Comparison of ENCODE assay signal across 8 cellular contexts in the genomic region with DNA sequence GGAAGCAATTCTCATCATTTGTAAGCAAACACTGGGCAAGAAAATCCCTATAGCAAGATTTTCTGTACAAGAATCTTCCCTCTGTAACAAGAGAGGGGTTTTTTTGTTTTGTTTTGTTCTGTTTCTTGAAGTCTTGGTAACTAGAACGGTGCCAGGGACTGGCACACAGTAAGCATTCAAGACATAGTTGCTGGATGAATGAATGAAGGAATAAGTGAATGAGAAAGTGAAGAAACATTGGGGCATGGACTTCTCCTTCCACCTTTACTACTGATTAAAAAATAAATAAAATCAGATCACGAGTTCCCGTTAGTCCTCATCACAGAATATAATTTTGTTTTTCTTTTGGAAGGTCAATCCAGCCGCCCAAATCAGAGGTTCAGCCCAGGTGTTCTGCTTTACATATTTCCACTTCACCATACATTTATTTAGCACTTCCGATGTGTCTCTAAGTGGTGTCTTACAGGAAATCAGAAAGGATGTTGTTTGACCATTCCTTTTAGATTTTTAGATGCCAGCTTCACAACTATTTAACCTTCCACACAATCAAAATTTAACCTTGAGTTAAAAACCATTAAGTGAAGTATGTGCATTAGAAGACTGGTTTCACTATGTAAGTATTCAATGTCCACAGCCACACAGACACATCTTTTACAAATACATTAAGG.
DNase-seq lines count a peak whose midpoint lies in the region; ATAC-seq and TF ChIP-seq lines count a peak whose summit lies in the region.

No MANE protein-coding gene starts in this region.

- no peaks in the 10 kb centered on the region for H3K27me3 ChIP-seq in CD4-positive, alpha-beta memory T cell (ENCODE audit: insufficient read depth, low read length)
- no peaks in the 10 kb centered on the region for H3K27me3 ChIP-seq in SK-N-SH (ENCODE audit: insufficient read depth)

- no peak overlapping the region for H2AFZ ChIP-seq in SK-N-SH (ENCODE audit: low read depth)

- intact Hi-C loops in CD4-positive, alpha-beta memory T cell (cut with micrococcal nuclease): no loop called here

- H3F3A ChIP-seq in SK-N-SH (replicated peaks; ENCODE audit: insufficient read depth): peaks cover 7% of the 10 kb centered on the region

- TF ChIP-seq CTCF in SK-N-SH (IDR thresholded peaks at IDR 0.05): no peak
- no peak for TF ChIP-seq CTCF in type B pancreatic cell (conservative IDR thresholded peaks at IDR 0.05)
- TF ChIP-seq CTCF in chondrocyte (IDR thresholded peaks at IDR 0.05): no peak

- H3K4me3 ChIP-seq in CD4-positive, alpha-beta memory T cell (ENCODE audit: low read length in 2 of 2): no peak overlapping the region
- H3K4me3 ChIP-seq in SK-N-SH (ENCODE audit: low read depth in 2 of 2, low read length in 1 of 2): no peak overlapping the region

- H3K79me2 ChIP-seq in SK-N-SH (ENCODE audit: insufficient read depth): no peaks in the 10 kb centered on the region

- no peak overlapping the region for H3K9ac ChIP-seq in SK-N-SH

- H4K20me1 ChIP-seq in SK-N-SH (ENCODE audit: insufficient read depth): no peaks in the 10 kb centered on the region

- no peaks in the 10 kb centered on the region for H3K9me3 ChIP-seq in CD4-positive, alpha-beta memory T cell (ENCODE audit: control insufficient read depth in 1 of 2, low read length in 2 of 2)
- no peaks in the 10 kb centered on the region for H3K9me3 ChIP-seq in SK-N-SH

- no peak overlapping the region for H3K27ac ChIP-seq in CD4-positive, alpha-beta memory T cell (ENCODE audit: low read depth, low read length)
- H3K27ac ChIP-seq in SK-N-SH (ENCODE audit: low read depth in 2 of 2, low read length in 1 of 2): no peak overlapping the region

- H3K4me3 Mint-ChIP-seq in CD4-positive, alpha-beta memory T cell: peak overlapping the region in 1 of 8 donors; percentile 27
- H3K4me3 Mint-ChIP-seq in activated T-helper 17 cell treated with anti-CD3 and anti-CD28 coated beads, Interleukin-2, amount 50 U/mL, for 72 hours: peak overlapping the region; percentile 37
- H3K4me3 Mint-ChIP-seq in type B pancreatic cell (no peak overlapping the region), chondrocyte (ENCODE audit: unreplicated experiment) (no peak overlapping the region)

- CTCF ChIA-PET in CD4-positive, alpha-beta memory T cell (lab: Charles Lee; ENCODE audit: partially characterized antibody): no interaction called here
- CTCF ChIA-PET in SK-N-SH (lab: Yijun Ruan, JAX): no interaction called here

- H3K4me1 ChIP-seq in CD4-positive, alpha-beta memory T cell (ENCODE audit: insufficient read depth, low read length): peaks cover 4% of the 10 kb centered on the region
- peaks cover 6 to 11% of the 10 kb centered on the region in 2 experiments; a peak in 3 of 4 replicates for H3K4me1 ChIP-seq in SK-N-SH (ENCODE audit: control insufficient read depth in 1 of 2, insufficient read depth in 2 of 2, low read depth in 1 of 2, low read length in 1 of 2)

- peak; percentile 36 for ATAC-seq in GM19463 (IDR thresholded peaks at IDR 0.05; ENCODE audit: unreplicated experiment)
- peak; percentile 39 for ATAC-seq in HG03135 (IDR thresholded peaks at IDR 0.05; ENCODE audit: unreplicated experiment)
- peak; percentile 58 for ATAC-seq in activated T-helper 17 cell treated with anti-CD3 and anti-CD28 coated beads, Interleukin-2, amount 50 U/mL, for 72 hours (replicated peaks)

- TF ChIP-seq EP300 in SK-N-SH (IDR thresholded peaks at IDR 0.05; ENCODE audit: borderline replicate concordance in 1 of 2, low read depth in 1 of 2, low read length in 1 of 2): no peak

- no peaks in the 10 kb centered on the region for H3K36me3 Mint-ChIP-seq in CD4-positive, alpha-beta memory T cell
- H3K36me3 Mint-ChIP-seq in activated T-helper 17 cell treated with anti-CD3 and anti-CD28 coated beads, Interleukin-2, amount 50 U/mL, for 72 hours (ENCODE audit: low read depth): no peaks in the 10 kb centered on the region
- H3K36me3 Mint-ChIP-seq in type B pancreatic cell (peaks cover 36% of the 10 kb centered on the region), chondrocyte (ENCODE audit: low read depth) (no peaks in the 10 kb centered on the region)

- H3K36me3 ChIP-seq in CD4-positive, alpha-beta memory T cell (ENCODE audit: insufficient read depth, low read length): no peaks in the 10 kb centered on the region
- peaks cover 0 to 16% of the 10 kb centered on the region in 2 experiments for H3K36me3 ChIP-seq in SK-N-SH (replicated peaks in 1 of 2; ENCODE audit: control insufficient read depth in 1 of 2, insufficient read depth in 2 of 2, low read length in 1 of 2)

- H3K4me1 Mint-ChIP-seq in CD4-positive, alpha-beta memory T cell: peaks cover 3 to 6% (median 5%) of the 10 kb centered on the region in 4 donors
- peaks cover 5% of the 10 kb centered on the region for H3K4me1 Mint-ChIP-seq in activated T-helper 17 cell treated with anti-CD3 and anti-CD28 coated beads, Interleukin-2, amount 50 U/mL, for 72 hours
- H3K4me1 Mint-ChIP-seq in type B pancreatic cell (ENCODE audit: unreplicated experiment): peaks cover 9% of the 10 kb centered on the region
- peaks cover 69% of the 10 kb centered on the region for H3K4me1 Mint-ChIP-seq in chondrocyte (ENCODE audit: low read depth)

- H3K27me3 Mint-ChIP-seq in CD4-positive, alpha-beta memory T cell: peaks cover 2 to 3% of the 10 kb centered on the region in 2 donors
- peaks cover 16% of the 10 kb centered on the region for H3K27me3 Mint-ChIP-seq in activated T-helper 17 cell treated with anti-CD3 and anti-CD28 coated beads, Interleukin-2, amount 50 U/mL, for 72 hours
- H3K27me3 Mint-ChIP-seq in type B pancreatic cell (no peaks in the 10 kb centered on the region), chondrocyte (ENCODE audit: low read depth) (no peaks in the 10 kb centered on the region)

- H3K27ac Mint-ChIP-seq in CD4-positive, alpha-beta memory T cell: peak overlapping the region in 4 of 7 donors; percentile 13 to 36 (median 24)
- peak overlapping the region; percentile 74 for H3K27ac Mint-ChIP-seq in activated T-helper 17 cell treated with anti-CD3 and anti-CD28 coated beads, Interleukin-2, amount 50 U/mL, for 72 hours
- H3K27ac Mint-ChIP-seq in type B pancreatic cell: no peak overlapping the region
- no peak overlapping the region for H3K27ac Mint-ChIP-seq in chondrocyte (ENCODE audit: unreplicated experiment)

- H3K9me2 ChIP-seq in SK-N-SH: no peaks in the 10 kb centered on the region

- no peak for TF ChIP-seq RAD21 in SK-N-SH (IDR thresholded peaks at IDR 0.05; ENCODE audit: low read length)

- peaks cover 0 to 4% (median 0%) of the 10 kb centered on the region in 8 donors for H3K9me3 Mint-ChIP-seq in CD4-positive, alpha-beta memory T cell
- H3K9me3 Mint-ChIP-seq in activated T-helper 17 cell treated with anti-CD3 and anti-CD28 coated beads, Interleukin-2, amount 50 U/mL, for 72 hours: no peaks in the 10 kb centered on the region
- no peaks in the 10 kb centered on the region for H3K9me3 Mint-ChIP-seq in type B pancreatic cell
- H3K9me3 Mint-ChIP-seq in chondrocyte (ENCODE audit: low read depth): peaks cover 2% of the 10 kb centered on the region

- no peak for DNase-seq in CD4-positive, alpha-beta memory T cell
- no peak for DNase-seq in SK-N-SH
- DNase-seq in T1000 (lab: John Stamatoyannopoulos, UW): no peak
- no peak for DNase-seq in type B pancreatic cell (ENCODE audit: extremely low spot score, unreplicated experiment)
- DNase-seq in chondrocyte (ENCODE audit: low spot score): no peak

- no peak overlapping the region for H3K4me2 ChIP-seq in SK-N-SH

- WGBS in SK-N-SH (ENCODE audit: low lambda C conversion rate): 81% methylated on average over 5 of the region's 5 CpGs

- POLR2A ChIA-PET in CD4-positive, alpha-beta memory T cell (lab: Charles Lee; ENCODE audit: partially characterized antibody): no interaction called here
- POLR2A ChIA-PET in SK-N-SH (lab: Yijun Ruan, JAX): no interaction called here

TF ChIP-seq in SK-N-SH, 30 proteins besides CTCF, POLR2A, EP300 and RAD21 (continues in another document):
- TF ChIP-seq SIN3A (IDR thresholded peaks at IDR 0.05; ENCODE audit: borderline replicate concordance, low read depth, low read length): no peak
- TF ChIP-seq, protein P1, sequence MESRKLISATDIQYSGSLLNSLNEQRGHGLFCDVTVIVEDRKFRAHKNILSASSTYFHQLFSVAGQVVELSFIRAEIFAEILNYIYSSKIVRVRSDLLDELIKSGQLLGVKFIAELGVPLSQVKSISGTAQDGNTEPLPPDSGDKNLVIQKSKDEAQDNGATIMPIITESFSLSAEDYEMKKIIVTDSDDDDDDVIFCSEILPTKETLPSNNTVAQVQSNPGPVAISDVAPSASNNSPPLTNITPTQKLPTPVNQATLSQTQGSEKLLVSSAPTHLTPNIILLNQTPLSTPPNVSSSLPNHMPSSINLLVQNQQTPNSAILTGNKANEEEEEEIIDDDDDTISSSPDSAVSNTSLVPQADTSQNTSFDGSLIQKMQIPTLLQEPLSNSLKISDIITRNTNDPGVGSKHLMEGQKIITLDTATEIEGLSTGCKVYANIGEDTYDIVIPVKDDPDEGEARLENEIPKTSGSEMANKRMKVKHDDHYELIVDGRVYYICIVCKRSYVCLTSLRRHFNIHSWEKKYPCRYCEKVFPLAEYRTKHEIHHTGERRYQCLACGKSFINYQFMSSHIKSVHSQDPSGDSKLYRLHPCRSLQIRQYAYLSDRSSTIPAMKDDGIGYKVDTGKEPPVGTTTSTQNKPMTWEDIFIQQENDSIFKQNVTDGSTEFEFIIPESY (IDR thresholded peaks at IDR 0.05; ENCODE audit: borderline replicate concordance, low read depth): no peak
- no peak for TF ChIP-seq FOXM1 (IDR thresholded peaks at IDR 0.05; ENCODE audit: low read depth)
- TF ChIP-seq, protein P2, sequence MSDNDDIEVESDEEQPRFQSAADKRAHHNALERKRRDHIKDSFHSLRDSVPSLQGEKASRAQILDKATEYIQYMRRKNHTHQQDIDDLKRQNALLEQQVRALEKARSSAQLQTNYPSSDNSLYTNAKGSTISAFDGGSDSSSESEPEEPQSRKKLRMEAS (IDR thresholded peaks at IDR 0.05; ENCODE audit: low read depth): no peak
- TF ChIP-seq RXRA (IDR thresholded peaks at IDR 0.05; ENCODE audit: borderline replicate concordance, low read depth): no peak
- no peak for TF ChIP-seq CHD2 (IDR thresholded peaks at IDR 0.05; ENCODE audit: low read length, partially characterized antibody)
- no peak for TF ChIP-seq RCOR1 (IDR thresholded peaks at IDR 0.05; ENCODE audit: low read length)
- TF ChIP-seq POLR2AphosphoS5 (IDR thresholded peaks at IDR 0.05; ENCODE audit: low read depth, low read length): no peak
- TF ChIP-seq EZH2phosphoT487 (IDR thresholded peaks at IDR 0.05; ENCODE audit: borderline replicate concordance, low read depth): no peak
- TF ChIP-seq NFIC (IDR thresholded peaks at IDR 0.05; ENCODE audit: borderline replicate concordance): no peak
- TF ChIP-seq TAF1 (IDR thresholded peaks at IDR 0.05; ENCODE audit: borderline replicate concordance, low read depth, low read length): no peak

Comparison
In these comparisons a context has a peak if more than half of its experiments do, and no peak if none do; other contexts are left out.
1. H3K27ac Mint-ChIP-seq: peak in CD4-positive, alpha-beta memory T cell (4 of 7) and activated T-helper 17 cell treated with anti-CD3 and anti-CD28 coated beads, Interleukin-2, amount 50 U/mL, for 72 hours (single experiment); none in type B pancreatic cell (single experiment) and chondrocyte (single experiment).
2. Peak in every context shown above with its lines, with median percentiles within 50 percentile points of each other: ATAC-seq.